In genomic region chr10:14674376-14675050, GRCh38 we compare ENCODE assay signal across 17 cellular contexts.
DNase-seq lines count a peak whose midpoint lies in the region; ATAC-seq, FAIRE-seq and TF ChIP-seq lines count a peak whose summit lies in the region.
"Had no signal": no experiment of that assay in that cellular context is flagged by ENCODE, and none has a peak within 500 bp of the region (broad histone marks: within the 10 kb centered on the region; RNA-seq: fewer than 3 reads in every experiment).

No MANE protein-coding gene starts in this region.

- WGBS in H9 (ENCODE audit: extremely low coverage, insufficient read length, low lambda C conversion rate), result no CpG with 5 or more reads among the region's 8 CpGs
- WGBS in small intestine, 3 donors, result 14 to 58% (median 35%) methylated on average over 8 of the region's 8 CpGs

- no peak overlapping the region for H2AK5ac ChIP-seq in H9 (ENCODE audit: insufficient read length, low read length)

- no peak overlapping the region for H2BK15ac ChIP-seq in H9 (ENCODE audit: low read depth, low read length)

- no peak overlapping the region for H3K4me3 ChIP-seq in small intestine (ENCODE audit: low read depth in 1 of 2, low read length in 2 of 2)
- H3K4me3 ChIP-seq: BLaER1, ovary had no signal

- no peaks in the 10 kb centered on the region; a peak in 1 of 5 replicates for H3K9me3 Mint-ChIP-seq in H9
- no peaks in the 10 kb centered on the region for H3K9me3 Mint-ChIP-seq in effector memory CD8-positive, alpha-beta T cell

- ATAC-seq in effector memory CD8-positive, alpha-beta T cell (replicated peaks), result no peak
- no peak for ATAC-seq in HG03159 (IDR thresholded peaks at IDR 0.05; ENCODE audit: unreplicated experiment)

- no peak overlapping the region for H3K56ac ChIP-seq in H9 (ENCODE audit: insufficient read length, low read depth, low read length)

- H3K27me3 ChIP-seq in H9 (ENCODE audit: insufficient read depth, low read length), result no peaks in the 10 kb centered on the region
- H3K27me3 ChIP-seq in small intestine (ENCODE audit: control insufficient read depth in 2 of 2, insufficient read depth in 2 of 2, low read length in 2 of 2), result no peaks in the 10 kb centered on the region
- H3K27me3 ChIP-seq: BLaER1, ovary had no signal

- FAIRE-seq in small intestine (lab: Jason Lieb, UNC), result no peak
- FAIRE-seq: bronchial epithelial cell had no signal

- no peak for TF ChIP-seq CTCF in H9 (conservative IDR thresholded peaks at IDR 0.05)

- no peaks in the 10 kb centered on the region for H4K20me1 ChIP-seq in H9 (ENCODE audit: control insufficient read depth, insufficient read depth, insufficient read length)
- H4K20me1 ChIP-seq: BLaER1 had no signal

- no peaks in the 10 kb centered on the region for H3K9me3 ChIP-seq in H9 (ENCODE audit: control insufficient read depth, low read depth, low read length)
- H3K9me3 ChIP-seq in small intestine (ENCODE audit: control insufficient read depth, low read depth), result no peaks in the 10 kb centered on the region
- H3K9me3 ChIP-seq: ovary had no signal

- H3K14ac ChIP-seq in H9 (ENCODE audit: insufficient read depth, low read length), result no peak overlapping the region

- no peak overlapping the region for H2BK12ac ChIP-seq in H9 (ENCODE audit: insufficient read length, low read depth, low read length)

- peaks cover 4% of the 10 kb centered on the region; the same call in 1 of the 2 replicates for H3K4me1 ChIP-seq in H9 (ENCODE audit: insufficient read depth, low read length)
- H3K4me1 ChIP-seq in small intestine (ENCODE audit: control insufficient read depth in 2 of 2, insufficient read depth in 1 of 2, low read depth in 1 of 2, low read length in 1 of 2), result peaks cover 4 to 5% of the 10 kb centered on the region in 2 donors
- H3K4me1 ChIP-seq: BLaER1 had no signal

- H2AFZ ChIP-seq in H9 (ENCODE audit: low read length), result no peak overlapping the region

- peak overlapping the region; percentile 18 to 40 (median 31); a peak in 2 of 7 replicates for H3K27ac Mint-ChIP-seq in H9
- H3K27ac Mint-ChIP-seq in effector memory CD8-positive, alpha-beta T cell, result no peak overlapping the region
- H3K27ac Mint-ChIP-seq: activated CD4-positive, alpha-beta T cell treated with anti-CD3 and anti-CD28 coated beads, Interleukin-2, amount 10 ng/mL, durations not matched to agents 7 days and 5 days; activated naive CD8-positive, alpha-beta T cell treated with anti-CD3 and anti-CD28 coated beads for 36 hours had no signal

- H3K9ac ChIP-seq in H9 (ENCODE audit: extremely low read depth, insufficient read length, low read length), result no peak overlapping the region
- H3K9ac ChIP-seq: BLaER1 had no signal

- no peak overlapping the region for H4K8ac ChIP-seq in H9 (replicated peaks; ENCODE audit: insufficient read length, low read depth, low read length)

- H2BK120ac ChIP-seq in H9 (ENCODE audit: low read depth, low read length, poor library complexity, severe bottlenecking), result no peak overlapping the region

- H4K5ac ChIP-seq in H9 (ENCODE audit: insufficient read length, low read depth, low read length), result no peak overlapping the region

- H3K79me2 ChIP-seq in H9 (ENCODE audit: insufficient read depth, low read length), result no peaks in the 10 kb centered on the region

- H2BK20ac ChIP-seq in H9 (ENCODE audit: low read depth, low read length, poor library complexity, severe bottlenecking), result no peak overlapping the region

- no peak overlapping the region for H3K27ac ChIP-seq in H9 (ENCODE audit: insufficient read length, low read depth, low read length)
- H3K27ac ChIP-seq in small intestine (ENCODE audit: low read depth in 1 of 2, low read length in 1 of 2), result peak overlapping the region; percentile 27 to 54
- H3K27ac ChIP-seq: BLaER1, ovary had no signal

- H3K18ac ChIP-seq in H9 (ENCODE audit: insufficient read length, low read depth, low read length), result no peak overlapping the region

- no peaks in the 10 kb centered on the region for H3K36me3 ChIP-seq in small intestine (ENCODE audit: control insufficient read depth in 2 of 2, insufficient read depth in 2 of 2, low read length in 2 of 2)
- H3K36me3 ChIP-seq: BLaER1, ovary had no signal

- H3K4me1 Mint-ChIP-seq in H9, result peaks cover 27 to 35% of the 10 kb centered on the region in 2 experiments
- peaks cover 0 to 2% of the 10 kb centered on the region in 2 donors for H3K4me1 Mint-ChIP-seq in effector memory CD8-positive, alpha-beta T cell (ENCODE audit: low read depth in 2 of 2)

- H3K23ac ChIP-seq in H9 (ENCODE audit: insufficient read length, low read depth, low read length), result no peak overlapping the region

- peaks cover 23% of the 10 kb centered on the region for H3K27me3 Mint-ChIP-seq in H9 (ENCODE audit: low read depth)
- no peaks in the 10 kb centered on the region for H3K27me3 Mint-ChIP-seq in effector memory CD8-positive, alpha-beta T cell
- H3K27me3 Mint-ChIP-seq: activated CD4-positive, alpha-beta T cell treated with anti-CD3 and anti-CD28 coated beads, Interleukin-2, amount 10 ng/mL, durations not matched to agents 7 days and 5 days; activated naive CD8-positive, alpha-beta T cell treated with anti-CD3 and anti-CD28 coated beads for 36 hours had no signal

- H3K4me3 Mint-ChIP-seq in H9, result peak overlapping the region in 1 of 2 experiments; percentile 49; a peak in 2 of 5 replicates
- no peak overlapping the region for H3K4me3 Mint-ChIP-seq in effector memory CD8-positive, alpha-beta T cell
- H3K4me3 Mint-ChIP-seq: activated CD4-positive, alpha-beta T cell treated with anti-CD3 and anti-CD28 coated beads, Interleukin-2, amount 10 ng/mL, durations not matched to agents 7 days and 5 days; activated naive CD8-positive, alpha-beta T cell treated with anti-CD3 and anti-CD28 coated beads for 36 hours had no signal

- peak overlapping the region; percentile 22 for H3K4me2 ChIP-seq in H9 (ENCODE audit: insufficient read depth, insufficient read length, low read length)
- H3K4me2 ChIP-seq: BLaER1 had no signal

- H4K91ac ChIP-seq in H9 (ENCODE audit: insufficient read length, low read depth, low read length), result no peak overlapping the region

- H3K23me2 ChIP-seq in H9 (ENCODE audit: insufficient read length, low read depth, low read length, poor library complexity, severe bottlenecking), result no peaks in the 10 kb centered on the region

- H2BK5ac ChIP-seq in H9 (ENCODE audit: insufficient read length, low read length), result no peak overlapping the region

- H3T11ph ChIP-seq in H9 (ENCODE audit: low read length), result no peak overlapping the region

- DNase-seq in H9, result no peak
- DNase-seq in SW480 (ENCODE audit: low spot score), result peak; percentile 10
- peak; percentile 82 for DNase-seq in left kidney (ENCODE audit: low read depth, low spot score)
- peak; percentile 94 for DNase-seq in small intestine
- DNase-seq in NCI-H446 treated with DMSO at 0.1 percent for 48 hours (lab: John Stamatoyannopoulos, UW), result no peak
- DNase-seq in activated gamma-delta T cell treated with Interleukin-2 at 50 U/mL for 16 hours, result no peak
- DNase-seq in effector memory CD8-positive, alpha-beta T cell, result no peak
- DNase-seq: activated CD4-positive, alpha-beta T cell treated with anti-CD3 and anti-CD28 coated beads, Interleukin-2, amount 10 ng/mL, durations not matched to agents 7 days and 5 days; activated naive CD8-positive, alpha-beta T cell treated with anti-CD3 and anti-CD28 coated beads for 36 hours; DND-41; NCI-H2171; ovary; SHP77; T-helper 9 cell had no signal

- H3K4ac ChIP-seq in H9 (ENCODE audit: low read depth, low read length), result no peak overlapping the region

- H3K36me3 Mint-ChIP-seq in H9 (ENCODE audit: insufficient read depth in 1 of 3, low read depth in 3 of 3), result no peaks in the 10 kb centered on the region
- no peaks in the 10 kb centered on the region for H3K36me3 Mint-ChIP-seq in effector memory CD8-positive, alpha-beta T cell (ENCODE audit: insufficient read depth)
- H3K36me3 Mint-ChIP-seq: activated naive CD8-positive, alpha-beta T cell treated with anti-CD3 and anti-CD28 coated beads for 36 hours had no signal

- no peaks in the 10 kb centered on the region for H3K79me1 ChIP-seq in H9 (ENCODE audit: insufficient read depth, low read depth, low read length, poor library complexity, severe bottlenecking)

Comparison
In these comparisons a context has a peak if more than half of its experiments do, and no peak if none do; other contexts are left out.
1. DNase-seq: peak in SW480 (single experiment), left kidney (single experiment) and small intestine (single experiment); none in H9 (single experiment), NCI-H446 treated with DMSO at 0.1 percent for 48 hours (single experiment), activated gamma-delta T cell treated with Interleukin-2 at 50 U/mL for 16 hours (single experiment) and effector memory CD8-positive, alpha-beta T cell (0 of 3).
2. H3K27ac Mint-ChIP-seq: peak in H9 (3 of 3); none in effector memory CD8-positive, alpha-beta T cell (0 of 2).